Comparison of ENCODE assay signal across 12 cellular contexts in the genomic region with DNA sequence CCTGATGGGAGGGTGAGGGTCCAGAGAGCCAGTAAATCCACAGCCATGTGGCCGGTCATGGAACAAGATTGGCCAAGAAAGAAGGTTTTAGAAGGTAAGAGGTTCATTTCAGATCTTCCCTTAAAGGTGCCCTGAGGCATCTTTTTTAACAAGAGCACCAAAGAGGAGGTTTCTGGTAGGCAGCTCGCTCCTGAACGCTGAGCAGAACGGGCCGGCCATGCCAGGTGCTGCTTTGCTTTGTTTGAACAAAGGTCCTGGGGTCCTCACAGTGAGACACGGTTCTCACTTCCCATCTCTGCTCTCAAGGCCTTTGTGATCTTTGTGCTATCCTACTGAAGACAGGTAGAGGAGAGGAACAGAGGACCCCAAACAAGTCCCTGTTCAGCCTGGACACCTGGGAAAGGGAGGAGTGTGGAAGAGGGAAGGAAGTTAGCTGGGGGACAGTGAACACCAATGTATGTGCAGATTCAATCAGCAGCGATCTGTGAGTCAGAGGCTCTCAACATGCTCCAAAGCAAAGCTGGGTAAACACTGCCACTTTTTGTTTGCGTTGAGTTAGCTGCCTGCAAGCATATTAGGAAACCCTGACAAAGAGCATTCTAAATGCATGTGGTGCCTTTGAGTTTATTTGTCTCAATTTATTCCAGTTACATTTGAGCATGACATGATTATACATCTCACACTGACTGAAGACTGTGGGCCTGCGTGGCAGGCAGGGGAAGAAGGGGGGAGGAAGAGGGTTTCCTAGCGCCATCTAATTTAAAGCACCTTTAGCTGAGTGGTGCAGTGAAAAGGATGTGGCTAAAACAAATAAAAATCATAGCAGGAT.
DNase-seq lines count a peak whose midpoint lies in the region; ATAC-seq and TF ChIP-seq lines count a peak whose summit lies in the region.
"Had no signal": no experiment of that assay in that cellular context is flagged by ENCODE, and none has a peak within 500 bp of the region (broad histone marks: within the 10 kb centered on the region; RNA-seq: fewer than 3 reads in every experiment).

No MANE protein-coding gene starts in this region.

- H3K36me3 Mint-ChIP-seq in T-helper 17 cell (ENCODE audit: low read depth), result peaks cover 4% of the 10 kb centered on the region
- no peaks in the 10 kb centered on the region for H3K36me3 Mint-ChIP-seq in osteocyte (ENCODE audit: unreplicated experiment)

- H3K36me3 ChIP-seq in BJ (ENCODE audit: control insufficient read depth, insufficient read depth, low read length), result no peaks in the 10 kb centered on the region

- H3K27ac Mint-ChIP-seq in T-helper 17 cell (no peak overlapping the region), osteocyte (ENCODE audit: unreplicated experiment) (no peak overlapping the region)
- H3K27ac Mint-ChIP-seq: stimulated activated naive CD8-positive, alpha-beta T cell treated with anti-CD3 and anti-CD28 coated beads, Interleukin-15, amount 100 ng/mL, for 72 hours had no signal

- CTCF ChIA-PET in BJ (lab: Yijun Ruan, JAX), result interaction anchor here (0.7 to 1.8 kb wide), 5 partner anchors 13 to 256 kb away, joined by 3 to 6 read pairs (median 4); no protein-coding TSS in a partner anchor

- H3K4me3 Mint-ChIP-seq in T-helper 17 cell (no peak overlapping the region), osteocyte (ENCODE audit: unreplicated experiment) (no peak overlapping the region)
- H3K4me3 Mint-ChIP-seq: stimulated activated naive CD8-positive, alpha-beta T cell treated with anti-CD3 and anti-CD28 coated beads, Interleukin-15, amount 100 ng/mL, for 72 hours had no signal

- intact Hi-C loops in left colon (cut with DNase I, micrococcal nuclease), result loop anchor here in 1 of 2 donors (10.0 kb wide), 1 partner anchor 256 kb away; no protein-coding TSS in a partner anchor

- peaks cover 20% of the 10 kb centered on the region for H3K9me3 Mint-ChIP-seq in osteocyte (ENCODE audit: unreplicated experiment)

- ATAC-seq in SK-N-SH treated with all-trans-retinoic acid at 6 μM for 48 hours (peak; percentile 44; the same call in 2 of the 3 replicates), left colon (peak; percentile 77), T-helper 17 cell (no peak)
- ATAC-seq: K562; stimulated activated naive CD8-positive, alpha-beta T cell treated with anti-CD3 and anti-CD28 coated beads, Interleukin-15, amount 100 ng/mL, for 72 hours had no signal

- POLR2A ChIA-PET in BJ (lab: Charles Lee), result interaction anchor here (0.5 kb wide), 1 partner anchor 1468 kb away, joined by 5 read pairs; no protein-coding TSS in a partner anchor

- H3K4me1 Mint-ChIP-seq in T-helper 17 cell (no peaks in the 10 kb centered on the region), osteocyte (ENCODE audit: unreplicated experiment) (no peaks in the 10 kb centered on the region)
- H3K4me1 Mint-ChIP-seq: stimulated activated naive CD8-positive, alpha-beta T cell treated with anti-CD3 and anti-CD28 coated beads, Interleukin-15, amount 100 ng/mL, for 72 hours had no signal

- peak; percentile 51 for DNase-seq in BJ (ENCODE audit: low read depth)
- peak; percentile 37 for DNase-seq in MV-4-11 (lab: John Stamatoyannopoulos, UW)
- no peak for DNase-seq in left colon
- DNase-seq in T-helper 17 cell, result no peak
- DNase-seq in osteocyte (ENCODE audit: extremely low spot score, unreplicated experiment), result no peak
- DNase-seq in cortex of kidney (lab: John Stamatoyannopoulos, UW), result no peak
- DNase-seq in islet precursor cell, result no peak
- DNase-seq: activated CD4-positive, alpha-beta T cell treated with anti-CD3 and anti-CD28 coated beads, Interleukin-2, amount 50 U/mL, for 48 hours; glutamatergic neuron; stimulated activated naive CD8-positive, alpha-beta T cell treated with anti-CD3 and anti-CD28 coated beads, Interleukin-15, amount 100 ng/mL, for 72 hours had no signal

- no peaks in the 10 kb centered on the region for H3K9me3 ChIP-seq in T-helper 17 cell (ENCODE audit: control insufficient read depth, low read length, poor library complexity, severe bottlenecking)

- TF ChIP-seq CTCF in BJ (IDR thresholded peaks at IDR 0.05; ENCODE audit: insufficient read depth, low read depth, low read length) (peak; percentile 26; the same call in 1 of the 2 replicates), osteocyte (IDR thresholded peaks at IDR 0.05) (no peak)

- no peak overlapping the region for H3K4me3 ChIP-seq in BJ (ENCODE audit: low read depth, low read length)
- H3K4me3 ChIP-seq: K562 had no signal

- H3K27me3 Mint-ChIP-seq in T-helper 17 cell (peaks cover 8% of the 10 kb centered on the region), osteocyte (ENCODE audit: unreplicated experiment) (peaks cover 3% of the 10 kb centered on the region)
- H3K27me3 Mint-ChIP-seq: stimulated activated naive CD8-positive, alpha-beta T cell treated with anti-CD3 and anti-CD28 coated beads, Interleukin-15, amount 100 ng/mL, for 72 hours had no signal

- H3K27me3 ChIP-seq in BJ (ENCODE audit: control insufficient read depth, insufficient read depth, low read length), result no peaks in the 10 kb centered on the region

TF ChIP-seq in SK-N-SH treated with all-trans-retinoic acid at 6 μM for 48 hours, 23 proteins besides CTCF, POLR2A, EP300 and RAD21:
- TF ChIP-seq SNAI2 (CRISPR knock-in tag; IDR thresholded peaks at IDR 0.05) (no peak), ESRRG (CRISPR knock-in tag; IDR thresholded peaks at IDR 0.05) (no peak)

Comparison
In these comparisons a context has a peak if more than half of its experiments do, and no peak if none do; other contexts are left out.
1. DNase-seq: peak in BJ (single experiment) and MV-4-11 (single experiment); none in left colon (0 of 2), T-helper 17 cell (0 of 3), osteocyte (single experiment), cortex of kidney (single experiment) and islet precursor cell (single experiment).